8 cellular contexts compared by ENCODE assay signal in genomic region chr5:58459860-58460726, GRCh38. TPM values are rescaled to one million over a fixed set of nuclear protein-coding genes. Genes with fewer than 3 reads are reported as not detected.
DNase-seq lines count a peak whose midpoint lies in the region; ATAC-seq and TF ChIP-seq lines count a peak whose summit lies in the region.

PLK2 (minus strand) TSS chr5:58460086; CDS start chr5:58459959, 127 bp downstream.

- no peaks in the 10 kb centered on the region for H3K36me3 ChIP-seq in CD8-positive, alpha-beta T cell (ENCODE audit: insufficient read depth, low read length)
- peaks cover 0 to 21% (median 0%) of the 10 kb centered on the region in 3 donors for H3K36me3 ChIP-seq in Peyer's patch

- peaks cover 8% of the 10 kb centered on the region for H3K27me3 ChIP-seq in CD8-positive, alpha-beta T cell (ENCODE audit: insufficient read depth, low read length)
- no peaks in the 10 kb centered on the region for H3K27me3 ChIP-seq in Peyer's patch

- peak within 1 kb of the TSS; percentile 83 for H3K27ac Mint-ChIP-seq in CD8-positive, alpha-beta T cell
- peak within 1 kb of the TSS; percentile 67 for H3K27ac Mint-ChIP-seq in activated T-helper 17 cell treated with anti-CD3 and anti-CD28 coated beads, Interleukin-2, amount 50 U/mL, for 72 hours
- peak within 1 kb of the TSS; percentile 84 to 90 for H3K27ac Mint-ChIP-seq in natural killer cell

- peaks cover 7% of the 10 kb centered on the region for H3K4me1 ChIP-seq in CD8-positive, alpha-beta T cell (ENCODE audit: insufficient read depth, low read length)
- peaks cover 0 to 7% (median 0%) of the 10 kb centered on the region in 4 donors for H3K4me1 ChIP-seq in Peyer's patch

- peak within 1 kb of the TSS; percentile 90 for H3K4me3 Mint-ChIP-seq in CD8-positive, alpha-beta T cell
- H3K4me3 Mint-ChIP-seq in activated T-helper 17 cell treated with anti-CD3 and anti-CD28 coated beads, Interleukin-2, amount 50 U/mL, for 72 hours: peak within 1 kb of the TSS; percentile 74
- H3K4me3 Mint-ChIP-seq in natural killer cell: peak within 1 kb of the TSS; percentile 91

- no peaks in the 10 kb centered on the region for H3K9me3 ChIP-seq in CD8-positive, alpha-beta T cell (ENCODE audit: low read length)
- H3K9me3 ChIP-seq in Peyer's patch: no peaks in the 10 kb centered on the region

- intact Hi-C loops in CD8-positive, alpha-beta T cell (cut with DNase I, micrococcal nuclease): loop anchor here (1.0 to 10.0 kb wide), 12 partner anchors 681 to 1645 kb away; partner anchors contain the start of genes MAP3K1 (in 2 of the 2), MIER3 (in 1 of the 2) and SETD9 (in 1 of the 2)
- intact Hi-C loops in natural killer cell (cut with micrococcal nuclease): loop anchor here (1.0 to 5.0 kb wide), 4 partner anchors 573 to 1553 kb away; partner anchors contain the start of gene SETD9

- H3K4me1 Mint-ChIP-seq in CD8-positive, alpha-beta T cell (ENCODE audit: low read depth): peaks cover 13% of the 10 kb centered on the region
- H3K4me1 Mint-ChIP-seq in activated T-helper 17 cell treated with anti-CD3 and anti-CD28 coated beads, Interleukin-2, amount 50 U/mL, for 72 hours: peaks cover 12% of the 10 kb centered on the region
- H3K4me1 Mint-ChIP-seq in natural killer cell: peaks cover 15 to 16% of the 10 kb centered on the region in 2 donors

- POLR2A ChIA-PET in CD8-positive, alpha-beta T cell (lab: Charles Lee): interaction anchor here (1.0 to 1.8 kb wide), 4 partner anchors 9 to 1165 kb away, joined by 3 to 5 read pairs (median 4); no protein-coding TSS in a partner anchor

- H3K9me3 Mint-ChIP-seq in CD8-positive, alpha-beta T cell: no peaks in the 10 kb centered on the region
- H3K9me3 Mint-ChIP-seq in activated T-helper 17 cell treated with anti-CD3 and anti-CD28 coated beads, Interleukin-2, amount 50 U/mL, for 72 hours: no peaks in the 10 kb centered on the region
- no peaks in the 10 kb centered on the region for H3K9me3 Mint-ChIP-seq in natural killer cell

- H3K27me3 Mint-ChIP-seq in CD8-positive, alpha-beta T cell (ENCODE audit: low read depth): peaks cover 11% of the 10 kb centered on the region
- H3K27me3 Mint-ChIP-seq in activated T-helper 17 cell treated with anti-CD3 and anti-CD28 coated beads, Interleukin-2, amount 50 U/mL, for 72 hours: peaks cover 14% of the 10 kb centered on the region
- H3K27me3 Mint-ChIP-seq in natural killer cell (ENCODE audit: low read depth in 2 of 2): peaks cover 6 to 22% of the 10 kb centered on the region in 2 donors

- peak within 1 kb of the TSS; percentile 81 for H3K4me3 ChIP-seq in CD8-positive, alpha-beta T cell (ENCODE audit: low read depth, low read length)
- H3K4me3 ChIP-seq in Peyer's patch: peak within 1 kb of the TSS; percentile 64 to 91 (median 78)
- peak within 1 kb of the TSS; percentile 71 for H3K4me3 ChIP-seq in fibroblast of mammary gland (ENCODE audit: control insufficient read depth, low read depth, low read length)

- TF ChIP-seq CTCF in CD8-positive, alpha-beta T cell (IDR thresholded peaks at IDR 0.05): no peak
- peak in 5 of 6 experiments; percentile 58 to 88 (median 79) for TF ChIP-seq CTCF in Peyer's patch (IDR thresholded peaks at IDR 0.05)
- no peak for TF ChIP-seq CTCF in fibroblast of mammary gland (conservative IDR thresholded peaks at IDR 0.05; ENCODE audit: control insufficient read depth, insufficient read depth, low read depth, low read length)
- TF ChIP-seq CTCF in natural killer cell (IDR thresholded peaks at IDR 0.05): no peak

- CTCF ChIA-PET in CD8-positive, alpha-beta T cell (lab: Charles Lee): interaction anchor here (0.7 to 7.5 kb wide), 17 partner anchors 10 to 1165 kb away, joined by 3 to 68 read pairs (median 6); no protein-coding TSS in a partner anchor

- peak; percentile 86 to 97 (median 88) for DNase-seq in CD8-positive, alpha-beta T cell
- peak; percentile 95 to 97 (median 96) for DNase-seq in Peyer's patch
- peak; percentile 83 for DNase-seq in fibroblast of mammary gland (ENCODE audit: low read depth)
- peak; percentile 95 for DNase-seq in natural killer cell
- DNase-seq in stimulated activated naive CD4-positive, alpha-beta T cell (lab: John Stamatoyannopoulos, UW): peak; percentile 85 to 97 (median 92)

- H3K27ac ChIP-seq in CD8-positive, alpha-beta T cell (ENCODE audit: low read depth, low read length): peak within 1 kb of the TSS; percentile 79
- peak within 1 kb of the TSS; percentile 92 to 98 (median 96) for H3K27ac ChIP-seq in Peyer's patch

- peaks cover 2% of the 10 kb centered on the region for H3K36me3 Mint-ChIP-seq in CD8-positive, alpha-beta T cell
- peaks cover 18% of the 10 kb centered on the region for H3K36me3 Mint-ChIP-seq in activated T-helper 17 cell treated with anti-CD3 and anti-CD28 coated beads, Interleukin-2, amount 50 U/mL, for 72 hours (ENCODE audit: low read depth)
- peaks cover 1% of the 10 kb centered on the region for H3K36me3 Mint-ChIP-seq in natural killer cell

- TF ChIP-seq POLR2A in Peyer's patch (IDR thresholded peaks at IDR 0.05): peak; percentile 100

- peak; percentile 76 for ATAC-seq in CD8-positive, alpha-beta T cell
- peak; percentile 75 for ATAC-seq in GM19351 (IDR thresholded peaks at IDR 0.05; ENCODE audit: unreplicated experiment)
- ATAC-seq in HG03469 (IDR thresholded peaks at IDR 0.05; ENCODE audit: unreplicated experiment): peak; percentile 40
- peak; percentile 77 for ATAC-seq in activated T-helper 17 cell treated with anti-CD3 and anti-CD28 coated beads, Interleukin-2, amount 50 U/mL, for 72 hours (replicated peaks)
- ATAC-seq in natural killer cell: peak; percentile 79 to 91 (median 82)

RNA-seq across cellular contexts. Expression of gene PLK2, which starts in this region (rescaled TPM):
- 10 to 100 TPM; 53.3 to 68.1 TPM for total RNA-seq in CD8-positive, alpha-beta T cell
- 10 to 100 TPM; 31.6 to 61.1 (median 43.6) TPM for total RNA-seq in Peyer's patch
- 1 to 10 TPM; 3.4 to 4.9 TPM for total RNA-seq in activated T-helper 17 cell treated with anti-CD3 and anti-CD28 coated beads, Interleukin-2, amount 50 U/mL, for 72 hours
- total RNA-seq in natural killer cell: 10 to 100 TPM; 18.3 to 30.0 (median 22.0) TPM

Comparison
In these comparisons a context has a peak if more than half of its experiments do, and no peak if none do; other contexts are left out.
1. Peak in every context shown above with its lines: DNase-seq, ATAC-seq, H3K4me3 ChIP-seq and H3K27ac ChIP-seq.
2. CTCF ChIP-seq: peak in Peyer's patch (5 of 6); none in CD8-positive, alpha-beta T cell (single experiment), fibroblast of mammary gland (single experiment) and natural killer cell (single experiment).